16 cellular contexts compared by ENCODE assay signal in genomic region chr5:1325191-1325741, GRCh38. TPM values are rescaled to one million over a fixed set of nuclear protein-coding genes. Genes with fewer than 3 reads are reported as not detected.
A peak's percentile ranks its signal among the peaks of the same experiment; 100 is the strongest.
DNase-seq lines count a peak whose midpoint lies in the region; ATAC-seq and TF ChIP-seq lines count a peak whose summit lies in the region.
"Had no signal": no experiment of that assay in that cellular context is flagged by ENCODE, and none has a peak within 500 bp of the region (broad histone marks: within the 10 kb centered on the region; RNA-seq: fewer than 3 reads in every experiment).

No MANE protein-coding gene starts in this region.

- intact Hi-C loops in heart left ventricle (cut with DNase I) (no loop called here), Right ventricle myocardium superior (cut with DNase I) (no loop called here)

- H3K27me3 ChIP-seq in heart left ventricle: no peaks in the 10 kb centered on the region
- no peaks in the 10 kb centered on the region for H3K27me3 ChIP-seq in endodermal cell (ENCODE audit: control insufficient read depth, insufficient read depth, low read length, poor library complexity, severe bottlenecking)
- no peaks in the 10 kb centered on the region for H3K27me3 ChIP-seq in osteoblast (ENCODE audit: insufficient read depth, low read length)

- H3K36me3 Mint-ChIP-seq in endodermal cell (ENCODE audit: low read depth): peaks cover 71% of the 10 kb centered on the region

- no peak overlapping the region for H3K4me2 ChIP-seq in osteoblast (ENCODE audit: insufficient read depth, low read length)

- peaks cover 3% of the 10 kb centered on the region for H3K4me1 Mint-ChIP-seq in endodermal cell

- H2AFZ ChIP-seq in osteoblast (ENCODE audit: low read length): no peak overlapping the region

- ATAC-seq in heart left ventricle (peak in 3 of 4 donors; percentile 22 to 27 (median 26)), Right ventricle myocardium superior (ENCODE audit: poor library complexity) (no peak), GM21528 (IDR thresholded peaks at IDR 0.05; ENCODE audit: low FRiP score, unreplicated experiment) (no peak), GM21717 (IDR thresholded peaks at IDR 0.05; ENCODE audit: unreplicated experiment) (no peak)
- ATAC-seq: naive thymus-derived CD8-positive, alpha-beta T cell; stimulated activated naive CD8-positive, alpha-beta T cell treated with anti-CD3 and anti-CD28 coated beads, Interleukin-15, Interleukin-2, amounts not matched to agents 100 U/mL and 50 U/mL, for 24 hours had no signal

- H3K4me3 ChIP-seq in heart left ventricle (no peak overlapping the region), endodermal cell (ENCODE audit: low read length) (no peak overlapping the region), osteoblast (ENCODE audit: insufficient read depth, low read length) (no peak overlapping the region)
- H3K4me3 ChIP-seq: lung had no signal

- H3K27ac Mint-ChIP-seq in endodermal cell: peak overlapping the region; percentile 97

- 90 to 94% (median 91%) methylated on average over 5 to 17 of the region's 17 CpGs for whole genome bisulfite sequencing in heart left ventricle, 4 donors
- WGBS in endodermal cell (ENCODE audit: insufficient coverage in 1 of 2, insufficient read length in 1 of 2), 2 experiments: 94 to 95% methylated on average over 15 to 17 of the region's 17 CpGs

- DNase-seq in heart left ventricle (peak in 2 of 5 donors; percentile 18 to 48), Right ventricle myocardium superior (no peak), endodermal cell (peak; percentile 24), osteoblast (ENCODE audit: insufficient read length, low spot score, missing footprints) (peak; percentile 74), HUDEP-2 (lab: John Stamatoyannopoulos, UW; ENCODE audit: unreplicated experiment in 76 of 76) (no peak)
- no peak for DNase-seq in stimulated activated CD4-positive, alpha-beta T cell treated with anti-CD3 and anti-CD28 coated beads, Interleukin-2, amount 100 ng/mL, for 48 hours
- DNase-seq: foreskin melanocyte; NCI-H1105 treated with DMSO at 0.1 percent for 48 hours; stimulated activated CD4-positive, alpha-beta T cell treated with anti-CD3 and anti-CD28 coated beads, Interleukin-15, amount 100 ng/mL, for 24 hours; stimulated activated naive CD8-positive, alpha-beta T cell treated with anti-CD3 and anti-CD28 coated beads, Interleukin-15, Interleukin-2, amounts not matched to agents 100 U/mL and 50 U/mL, for 24 hours had no signal

- H3K9me3 Mint-ChIP-seq in endodermal cell: peaks cover 2% of the 10 kb centered on the region
- H3K9me3 Mint-ChIP-seq: naive thymus-derived CD8-positive, alpha-beta T cell had no signal

- H4K20me1 ChIP-seq in osteoblast (ENCODE audit: insufficient read depth, low read length): no peaks in the 10 kb centered on the region

- no peak overlapping the region for H3K9ac ChIP-seq in endodermal cell (ENCODE audit: extremely low read depth, low read length, poor library complexity, severe bottlenecking)

- no peaks in the 10 kb centered on the region for H3K79me2 ChIP-seq in osteoblast (ENCODE audit: insufficient read depth, low read length)

- H3K4me3 Mint-ChIP-seq in endodermal cell: no peak overlapping the region
- H3K4me3 Mint-ChIP-seq: naive thymus-derived CD8-positive, alpha-beta T cell had no signal

- no peaks in the 10 kb centered on the region for H3K27me3 Mint-ChIP-seq in endodermal cell (ENCODE audit: insufficient read depth)
- H3K27me3 Mint-ChIP-seq: naive thymus-derived CD8-positive, alpha-beta T cell had no signal

- H3K36me3 ChIP-seq in heart left ventricle (peaks cover 0 to 69% (median 54%) of the 10 kb centered on the region in 9 donors), endodermal cell (ENCODE audit: control insufficient read depth, insufficient read depth, low read length) (peaks cover 81% of the 10 kb centered on the region), osteoblast (ENCODE audit: insufficient read depth, low read length) (peaks cover 47% of the 10 kb centered on the region)

- no peaks in the 10 kb centered on the region for H3K4me1 ChIP-seq in heart left ventricle
- H3K4me1 ChIP-seq in endodermal cell (ENCODE audit: control insufficient read depth, insufficient read depth, low read length): no peaks in the 10 kb centered on the region
- H3K4me1 ChIP-seq in osteoblast (ENCODE audit: insufficient read depth, low read length): no peaks in the 10 kb centered on the region

- no peak for TF ChIP-seq POLR2A in heart left ventricle (IDR thresholded peaks at IDR 0.05)

- H3K27ac ChIP-seq in heart left ventricle (no peak overlapping the region), endodermal cell (ENCODE audit: low read depth, low read length) (no peak overlapping the region), osteoblast (ENCODE audit: low read depth, low read length) (no peak overlapping the region)
- H3K27ac ChIP-seq: VCaP had no signal

- TF ChIP-seq CTCF in heart left ventricle (IDR thresholded peaks at IDR 0.05): no peak
- TF ChIP-seq CTCF in endodermal cell (conservative IDR thresholded peaks at IDR 0.05): no peak
- no peak for TF ChIP-seq CTCF in osteoblast (IDR thresholded peaks at IDR 0.05; ENCODE audit: extremely low read depth, low read depth, low read length)

- H3K9me3 ChIP-seq in heart left ventricle (no peaks in the 10 kb centered on the region), endodermal cell (ENCODE audit: control insufficient read depth, low read length) (peaks cover 30% of the 10 kb centered on the region), osteoblast (ENCODE audit: low read depth, low read length) (no peaks in the 10 kb centered on the region)

RNA-seq across cellular contexts. Expression of gene CLPTM1L, which starts 19.6 kb away (rescaled TPM):
- total RNA-seq in heart left ventricle: 10 to 100 TPM; 31.0 to 60.2 (median 39.4) TPM
- 10 to 100 TPM; 23.5 to 96.8 TPM for polyA plus RNA-seq in heart left ventricle
- total RNA-seq in Right ventricle myocardium superior: 30.4 TPM
- total RNA-seq in endodermal cell: 10 to 100 TPM; 68.0 to 89.4 TPM
- 90.0 TPM for polyA plus RNA-seq in endodermal cell (2013, experiment 1 of 2)
- 75.7 TPM for polyA plus RNA-seq in endodermal cell (2013, experiment 2 of 2)
- 134 and 139 TPM in 2 replicates for total RNA-seq in osteoblast

RNA-seq across cellular contexts. Expression of gene TERT, which starts 30.4 kb away (rescaled TPM):
- not detected for total RNA-seq in heart left ventricle
- polyA plus RNA-seq in heart left ventricle: not detected
- total RNA-seq in Right ventricle myocardium superior: not detected
- 1 to 10 TPM; 7.1 to 9.8 TPM for total RNA-seq in endodermal cell
- 3.0 TPM for polyA plus RNA-seq in endodermal cell (2013, experiment 1 of 2)
- 2.3 TPM for polyA plus RNA-seq in endodermal cell (2013, experiment 2 of 2)
- total RNA-seq in osteoblast: not detected in 2 replicates
- total RNA-seq: lung, ureter had no signal

Comparison
In these comparisons a context has a peak if more than half of its experiments do, and no peak if none do; other contexts are left out.
1. ATAC-seq: peak in heart left ventricle (3 of 4); none in Right ventricle myocardium superior (single experiment), GM21528 (single experiment) and GM21717 (single experiment).
2. DNase-seq: peak in endodermal cell (single experiment) and osteoblast (single experiment); none in Right ventricle myocardium superior (single experiment), HUDEP-2 (0 of 76) and stimulated activated CD4-positive, alpha-beta T cell treated with anti-CD3 and anti-CD28 coated beads, Interleukin-2, amount 100 ng/mL, for 48 hours (0 of 2).